15 cellular contexts compared by ENCODE assay signal in genomic region chr6:126625019-126625418, GRCh38.
A peak's percentile ranks its signal among the peaks of the same experiment; 100 is the strongest.
DNase-seq lines count a peak whose midpoint lies in the region; ATAC-seq, FAIRE-seq and TF ChIP-seq lines count a peak whose summit lies in the region.
"Had no signal": no experiment of that assay in that cellular context is flagged by ENCODE, and none has a peak within 500 bp of the region (broad histone marks: within the 10 kb centered on the region; RNA-seq: fewer than 3 reads in every experiment).

No MANE protein-coding gene starts in this region.

- 1% methylated on average over 2 of the region's 2 CpGs for WGBS in HepG2 (ENCODE audit: low lambda C conversion rate)

- no peak for TF ChIP-seq RAD21 in HepG2 (CRISPR knock-in tag; IDR thresholded peaks at IDR 0.05)

- no peak overlapping the region for H3K4me3 ChIP-seq in NT2/D1 (ENCODE audit: insufficient read length, low read depth)
- H3K4me3 ChIP-seq in HepG2 (replicated peaks in 1 of 3; ENCODE audit: insufficient read depth in 1 of 3, low read depth in 2 of 3, low read length in 3 of 3) = no peak overlapping the region
- H3K4me3 ChIP-seq: BLaER1, gastrocnemius medialis, lower lobe of right lung had no signal

- no peaks in the 10 kb centered on the region for H3K36me3 Mint-ChIP-seq in endothelial cell (ENCODE audit: low read depth, unreplicated experiment)

- TF ChIP-seq POLR2A in HepG2 (IDR thresholded peaks at IDR 0.05; ENCODE audit: insufficient read depth in 1 of 2, low read depth in 2 of 2, low read length in 2 of 2) = no peak

- no peak for FAIRE-seq in HepG2 (lab: Jason Lieb, UNC)

- CTCF ChIA-PET in HepG2 (lab: Yijun Ruan, JAX; ENCODE audit: low intra/inter-chr PET ratio, low total read pairs) = no interaction called here

- in situ Hi-C loops in HepG2 (cut with HindIII; ENCODE audit: extremely low pct_ligation_motif_present, low pct_unique_long_range_greater_than_20kb) = no loop called here

- no peak for TF ChIP-seq EP300 in HepG2 (IDR thresholded peaks at IDR 0.05; ENCODE audit: low read depth in 2 of 2, low read length in 2 of 2)
- no peak for TF ChIP-seq EP300 in HepG2 (CRISPR knock-in tag; IDR thresholded peaks at IDR 0.05; ENCODE audit: borderline replicate concordance)

- H2AFZ ChIP-seq in HepG2 (ENCODE audit: low read length) = no peak overlapping the region

- no peak overlapping the region for H3K4me3 Mint-ChIP-seq in endothelial cell (ENCODE audit: unreplicated experiment)

- no TSS peak for BruUV-seq in HepG2 (replicated peaks; lab: Mats Ljungman, UMichigan)

- H3K36me3 ChIP-seq in NT2/D1 (ENCODE audit: insufficient read depth, insufficient read length, low read length) = no peaks in the 10 kb centered on the region
- no peaks in the 10 kb centered on the region for H3K36me3 ChIP-seq in HepG2 (replicated peaks in 1 of 2; ENCODE audit: control insufficient read depth in 1 of 2, insufficient read depth in 2 of 2, low read length in 2 of 2)
- H3K36me3 ChIP-seq: BLaER1, gastrocnemius medialis, lower lobe of right lung had no signal

- H3K9me3 ChIP-seq in NT2/D1 (ENCODE audit: insufficient read depth, low read length) (no peaks in the 10 kb centered on the region), HepG2 (ENCODE audit: low read length) (no peaks in the 10 kb centered on the region)
- H3K9me3 ChIP-seq: BLaER1, gastrocnemius medialis, lower lobe of right lung had no signal

- TF ChIP-seq CTCF in endothelial cell (IDR thresholded peaks at IDR 0.05; ENCODE audit: unreplicated experiment) (no peak), HepG2 (CRISPR knock-in tag; IDR thresholded peaks at IDR 0.05) (no peak)

- no peak overlapping the region for H3K4me2 ChIP-seq in HepG2 (ENCODE audit: low read depth, low read length)
- H3K4me2 ChIP-seq: BLaER1 had no signal

- H3K9me3 Mint-ChIP-seq in endothelial cell (ENCODE audit: unreplicated experiment) = no peaks in the 10 kb centered on the region

- no peaks in the 10 kb centered on the region for H3K4me1 ChIP-seq in NT2/D1 (ENCODE audit: insufficient read depth, insufficient read length)
- no peaks in the 10 kb centered on the region for H3K4me1 ChIP-seq in HepG2 (ENCODE audit: insufficient read depth, low read length)
- H3K4me1 ChIP-seq: BLaER1, gastrocnemius medialis, lower lobe of right lung had no signal

- no peaks in the 10 kb centered on the region for H3K27me3 Mint-ChIP-seq in endothelial cell (ENCODE audit: unreplicated experiment)

- no peak overlapping the region for H3K27ac Mint-ChIP-seq in endothelial cell (ENCODE audit: unreplicated experiment)

- no peaks in the 10 kb centered on the region for H3K79me2 ChIP-seq in HepG2 (ENCODE audit: insufficient read depth, low read length)

- H3K27ac ChIP-seq in HepG2 (ENCODE audit: extremely low read length, insufficient read depth, low read length) = no peak overlapping the region
- H3K27ac ChIP-seq: BLaER1, gastrocnemius medialis, lower lobe of right lung had no signal

- H3K4me1 Mint-ChIP-seq in endothelial cell (ENCODE audit: unreplicated experiment) = no peaks in the 10 kb centered on the region

- intact Hi-C loops in HepG2 (cut with micrococcal nuclease; ENCODE audit: unreplicated experiment) = no loop called here

- no peaks in the 10 kb centered on the region; the same call in 1 of the 2 replicates for H4K20me1 ChIP-seq in HepG2 (ENCODE audit: insufficient read depth, low read length)
- H4K20me1 ChIP-seq: BLaER1 had no signal

- H3K27me3 ChIP-seq in NT2/D1 (ENCODE audit: insufficient read depth, insufficient read length) (no peaks in the 10 kb centered on the region), HepG2 (ENCODE audit: control insufficient read depth in 1 of 2, insufficient read depth in 2 of 2, low read length in 2 of 2) (no peaks in the 10 kb centered on the region)
- H3K27me3 ChIP-seq: BLaER1, gastrocnemius medialis had no signal

- POLR2A ChIA-PET in HepG2 (lab: Yijun Ruan, JAX) = no interaction called here

- no peak overlapping the region for H3K9ac ChIP-seq in NT2/D1 (ENCODE audit: insufficient read length, low read depth)
- H3K9ac ChIP-seq in HepG2 (ENCODE audit: insufficient read depth, low read depth, low read length) = no peak overlapping the region
- H3K9ac ChIP-seq: BLaER1 had no signal

- DNase-seq in EH (ENCODE audit: low read depth) (peak; percentile 52), NT2/D1 (ENCODE audit: low read depth, low spot score) (peak; percentile 5), endothelial cell (ENCODE audit: low spot score) (peak; percentile 50), HepG2 (ENCODE audit: low spot score) (no peak), NCI-H774 (lab: John Stamatoyannopoulos, UW) (no peak), DMS53 treated with DMSO at 0.1 percent for 48 hours (lab: John Stamatoyannopoulos, UW; ENCODE audit: unreplicated experiment) (no peak), LoVo (ENCODE audit: low spot score) (no peak)
- DNase-seq: cerebellar nuclear complex; gastrocnemius medialis; lower lobe of right lung; NCI-H1105; stimulated activated CD4-positive, alpha-beta T cell treated with anti-CD3 and anti-CD28 coated beads, Interleukin-2, amount 100 ng/mL, for 24 hours; stimulated activated naive CD4-positive, alpha-beta T cell had no signal

- ATAC-seq in HepG2 (0 out of 3 replicates have a peak, but pooled peaks have one; percentile 34), HG02623 (IDR thresholded peaks at IDR 0.05; ENCODE audit: unreplicated experiment) (no peak)
- ATAC-seq: gastrocnemius medialis, lower lobe of right lung had no signal

TF ChIP-seq in HepG2, 621 proteins besides CTCF, POLR2A, EP300 and RAD21:
- no peak for TF ChIP-seq DDIT3 (CRISPR knock-in tag; IDR thresholded peaks at IDR 0.05)
- no peak for TF ChIP-seq TRIM24 (CRISPR knock-in tag; IDR thresholded peaks at IDR 0.05)
- no peak for TF ChIP-seq RELA (CRISPR knock-in tag; IDR thresholded peaks at IDR 0.05)
- no peak for TF ChIP-seq REXO4 (CRISPR knock-in tag; IDR thresholded peaks at IDR 0.05; ENCODE audit: borderline replicate concordance)
- TF ChIP-seq ZNF75D (CRISPR knock-in tag; IDR thresholded peaks at IDR 0.05; ENCODE audit: borderline replicate concordance) = no peak
- no peak for TF ChIP-seq FIP1L1 (IDR thresholded peaks at IDR 0.05; ENCODE audit: borderline replicate concordance, insufficient read depth, low read depth, low read length)
- TF ChIP-seq BCL6 (CRISPR knock-in tag; IDR thresholded peaks at IDR 0.05) = no peak
- TF ChIP-seq, protein P1, sequence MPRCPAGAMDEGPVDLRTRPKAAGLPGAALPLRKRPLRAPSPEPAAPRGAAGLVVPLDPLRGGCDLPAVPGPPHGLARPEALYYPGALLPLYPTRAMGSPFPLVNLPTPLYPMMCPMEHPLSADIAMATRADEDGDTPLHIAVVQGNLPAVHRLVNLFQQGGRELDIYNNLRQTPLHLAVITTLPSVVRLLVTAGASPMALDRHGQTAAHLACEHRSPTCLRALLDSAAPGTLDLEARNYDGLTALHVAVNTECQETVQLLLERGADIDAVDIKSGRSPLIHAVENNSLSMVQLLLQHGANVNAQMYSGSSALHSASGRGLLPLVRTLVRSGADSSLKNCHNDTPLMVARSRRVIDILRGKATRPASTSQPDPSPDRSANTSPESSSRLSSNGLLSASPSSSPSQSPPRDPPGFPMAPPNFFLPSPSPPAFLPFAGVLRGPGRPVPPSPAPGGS (CRISPR knock-in tag; IDR thresholded peaks at IDR 0.05) = no peak
- TF ChIP-seq REST (IDR thresholded peaks at IDR 0.05; ENCODE audit: borderline replicate concordance in 1 of 2, low read depth in 1 of 2, low read length in 2 of 2) = peak; percentile 54 to 98
- no peak for TF ChIP-seq ZKSCAN1 (IDR thresholded peaks at IDR 0.05; ENCODE audit: low read length)
- TF ChIP-seq CBX1 (IDR thresholded peaks at IDR 0.05; ENCODE audit: low read depth) = no peak
- no peak for TF ChIP-seq ZNF678 (CRISPR knock-in tag; IDR thresholded peaks at IDR 0.05)
- TF ChIP-seq ZNF569 (CRISPR knock-in tag; IDR thresholded peaks at IDR 0.05; ENCODE audit: borderline replicate concordance) = no peak
- TF ChIP-seq ZNF737 (CRISPR knock-in tag; IDR thresholded peaks at IDR 0.05; ENCODE audit: borderline replicate concordance) = no peak
- TF ChIP-seq MIER2 (CRISPR knock-in tag; IDR thresholded peaks at IDR 0.05) = peak; percentile 96
- TF ChIP-seq WIZ (CRISPR knock-in tag; IDR thresholded peaks at IDR 0.05) = peak; percentile 31; the same call in 1 of the 2 replicates
- TF ChIP-seq SUZ12 (IDR thresholded peaks at IDR 0.05; ENCODE audit: low read depth, low read length) = no peak
- TF ChIP-seq EHMT2 (IDR thresholded peaks at IDR 0.05; ENCODE audit: borderline replicate concordance, low read depth, low read length) = peak; percentile 84; the same call in 1 of the 2 replicates

Comparison
In these comparisons a context has a peak if more than half of its experiments do, and no peak if none do; other contexts are left out.
1. DNase-seq: peak in EH (single experiment), NT2/D1 (single experiment) and endothelial cell (single experiment); none in HepG2 (single experiment), NCI-H774 (single experiment), DMS53 treated with DMSO at 0.1 percent for 48 hours (single experiment) and LoVo (single experiment).